Comparison of ENCODE assay signal across 22 cellular contexts in genomic region chr2:167136876-167137579, GRCh38.
"Had no signal": no experiment of that assay in that cellular context is flagged by ENCODE, and none has a peak within 500 bp of the region (broad histone marks: within the 10 kb centered on the region; RNA-seq: fewer than 3 reads in every experiment).

No MANE protein-coding gene starts in this region.

- H3K36me3 ChIP-seq: lower lobe of right lung had no signal

- H3K27ac Mint-ChIP-seq: activated B cell treated with CpG ODN at 0.5 μM for 24 hours; activated CD4-positive, alpha-beta memory T cell treated with anti-CD3 and anti-CD28 coated beads for 36 hours; activated naive CD8-positive, alpha-beta T cell treated with anti-CD3 and anti-CD28 coated beads, Interleukin-2, amount 10 ng/mL, durations not matched to agents 7 days and 5 days; activated T-helper 2 cell treated with anti-CD3 and anti-CD28 coated beads, Interferon-gamma antibody, Interleukin-2, Interleukin-4, amounts not matched to agents 10 μg/mL and 5 μg/mL and 100 μg/mL, durations not matched to agents 14 hours and 24 hours and 36 hours; endodermal cell; nephron progenitor cell had no signal

- H3K4me3 Mint-ChIP-seq: activated B cell treated with CpG ODN at 0.5 μM for 24 hours; activated CD4-positive, alpha-beta memory T cell treated with anti-CD3 and anti-CD28 coated beads for 36 hours; activated naive CD8-positive, alpha-beta T cell treated with anti-CD3 and anti-CD28 coated beads, Interleukin-2, amount 10 ng/mL, durations not matched to agents 7 days and 5 days; brain; endodermal cell; nephron progenitor cell had no signal

- FAIRE-seq: colon had no signal

- ATAC-seq: left colon, lower lobe of right lung had no signal

- H3K4me1 ChIP-seq: lower lobe of right lung had no signal

- H3K27me3 Mint-ChIP-seq: activated B cell treated with CpG ODN at 0.5 μM for 24 hours; activated CD4-positive, alpha-beta memory T cell treated with anti-CD3 and anti-CD28 coated beads for 36 hours; activated naive CD8-positive, alpha-beta T cell treated with anti-CD3 and anti-CD28 coated beads, Interleukin-2, amount 10 ng/mL, durations not matched to agents 7 days and 5 days had no signal

- H3K9me3 Mint-ChIP-seq: activated B cell treated with CpG ODN at 0.5 μM for 24 hours; activated CD4-positive, alpha-beta memory T cell treated with anti-CD3 and anti-CD28 coated beads for 36 hours; activated naive CD8-positive, alpha-beta T cell treated with anti-CD3 and anti-CD28 coated beads, Interleukin-2, amount 10 ng/mL, durations not matched to agents 7 days and 5 days; activated T-helper 2 cell treated with anti-CD3 and anti-CD28 coated beads, Interferon-gamma antibody, Interleukin-2, Interleukin-4, amounts not matched to agents 10 μg/mL and 5 μg/mL and 100 μg/mL, durations not matched to agents 14 hours and 24 hours and 36 hours; brain; endodermal cell; nephron progenitor cell had no signal

- H3K4me3 ChIP-seq: lower lobe of right lung had no signal

- H3K27ac ChIP-seq: lower lobe of right lung had no signal

- H3K4me1 Mint-ChIP-seq: activated B cell treated with CpG ODN at 0.5 μM for 24 hours, endodermal cell had no signal

- H3K9me3 ChIP-seq: lower lobe of right lung had no signal

- DNase-seq: activated B cell treated with CpG ODN at 0.5 μM for 24 hours; activated CD4-positive, alpha-beta memory T cell treated with anti-CD3 and anti-CD28 coated beads for 36 hours; activated CD4-positive, alpha-beta T cell treated with anti-CD3 and anti-CD28 coated beads for 4 hours; activated naive CD4-positive, alpha-beta T cell treated with Interleukin-2 at 50 U/mL for 16 hours; activated naive CD8-positive, alpha-beta T cell treated with anti-CD3 and anti-CD28 coated beads, Interleukin-2, amount 10 ng/mL, durations not matched to agents 7 days and 5 days; activated T-cell treated with anti-CD3 and anti-CD28 coated beads, Interleukin-2, amount 50 U/mL, for 1 hour; central memory CD4-positive, alpha-beta T cell; endodermal cell; erythroblast; left colon; lower lobe of right lung; nephron progenitor cell; nucleus accumbens; stimulated activated CD4-positive, alpha-beta T cell treated with anti-CD3 and anti-CD28 coated beads, Interleukin-12 subunit alpha, Interleukin-12 subunit beta, amount 100 ng/mL, for 4 hours; stimulated activated CD4-positive, alpha-beta T cell treated with anti-CD3 and anti-CD28 coated beads, Interleukin-1b, Interleukin-23, amount 100 ng/mL, for 48 hours; stimulated activated CD8-positive, alpha-beta memory T cell treated with anti-CD3 and anti-CD28 coated beads, Interleukin-4, amount 100 ng/mL, for 48 hours; stimulated activated naive CD4-positive, alpha-beta T cell; T-helper 1 cell; T-helper 9 cell had no signal

- H3K36me3 Mint-ChIP-seq: activated CD4-positive, alpha-beta memory T cell treated with anti-CD3 and anti-CD28 coated beads for 36 hours; activated naive CD8-positive, alpha-beta T cell treated with anti-CD3 and anti-CD28 coated beads, Interleukin-2, amount 10 ng/mL, durations not matched to agents 7 days and 5 days; brain had no signal
